Comparison of ENCODE assay signal across 23 cellular contexts in the genomic region with DNA sequence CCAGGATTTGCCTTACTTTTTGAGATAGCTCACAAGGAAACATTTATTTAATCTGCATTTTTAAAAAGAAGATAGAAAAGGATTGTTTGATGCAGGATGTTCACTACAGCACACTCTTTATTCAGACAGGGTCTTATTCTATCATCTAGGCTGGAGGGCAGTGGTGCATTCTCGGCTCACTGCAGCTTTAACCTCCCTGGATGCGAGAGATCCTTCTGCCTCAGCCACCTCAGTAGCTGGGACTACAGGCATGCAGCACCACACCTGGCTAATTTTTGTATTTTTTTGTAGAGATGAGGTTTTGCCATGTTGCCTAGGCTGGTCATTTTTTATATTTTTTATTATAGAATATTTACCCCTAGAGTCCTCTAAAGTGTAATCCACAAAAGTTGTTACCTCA.
DNase-seq lines count a peak whose midpoint lies in the region; ATAC-seq and TF ChIP-seq lines count a peak whose summit lies in the region.
"Had no signal": no experiment of that assay in that cellular context is flagged by ENCODE, and none has a peak within 500 bp of the region (broad histone marks: within the 10 kb centered on the region; RNA-seq: fewer than 3 reads in every experiment).

No MANE protein-coding gene starts in this region.

- peaks cover under 1% of the 10 kb centered on the region for H3K4me1 Mint-ChIP-seq in GM23338

- intact Hi-C loops in body of pancreas (cut with DNase I) = no loop called here
- intact Hi-C loops in PC-9 (cut with micrococcal nuclease; ENCODE audit: unreplicated experiment) = no loop called here

- ATAC-seq in GM23338 (peak; percentile 65), body of pancreas (no peak), GM21360 (IDR thresholded peaks at IDR 0.05; ENCODE audit: unreplicated experiment) (no peak)
- ATAC-seq: A549, GM12878 had no signal

- no peaks in the 10 kb centered on the region for H3K9me3 Mint-ChIP-seq in GM23338
- H3K9me3 Mint-ChIP-seq: CD4-positive, alpha-beta T cell; CD8-positive, alpha-beta memory T cell had no signal

- DNase-seq in GM23338 (ENCODE audit: low spot score) (no peak), SJSA1 (ENCODE audit: low read depth in 1 of 2, low spot score in 2 of 2) (no peak), left kidney (ENCODE audit: low read depth, low spot score) (peak; percentile 15), osteoblast (ENCODE audit: insufficient read length, low spot score, missing footprints) (no peak), body of pancreas (no peak), PC-9 (no peak)
- DNase-seq: 8988T; ACHN; AML-193; BE2C; CD4-positive, alpha-beta T cell; CD8-positive, alpha-beta memory T cell; DMS 273 treated with DMSO at 0.1 percent for 48 hours; DMS79; EL; GDM1; H7; HCEC 1CT had no signal

- H3K27ac Mint-ChIP-seq in GM23338 = no peak overlapping the region
- H3K27ac Mint-ChIP-seq: CD4-positive, alpha-beta T cell; CD8-positive, alpha-beta memory T cell had no signal

- CTCF ChIA-PET in PC-9 (lab: Charles Lee) = no interaction called here

- H3F3A ChIP-seq in GM23338 (replicated peaks; ENCODE audit: low read depth) (no peaks in the 10 kb centered on the region), PC-9 (ENCODE audit: insufficient read depth, low read depth) (no peaks in the 10 kb centered on the region)

- no peak overlapping the region for H3K4me3 Mint-ChIP-seq in GM23338
- H3K4me3 Mint-ChIP-seq: CD14-positive monocyte; CD4-positive, alpha-beta T cell; CD8-positive, alpha-beta memory T cell had no signal

- H3K9me2 ChIP-seq in GM23338 (ENCODE audit: insufficient read depth) = no peaks in the 10 kb centered on the region
- H3K9me2 ChIP-seq in PC-9 (ENCODE audit: insufficient read depth) = no peaks in the 10 kb centered on the region

- H3K4me1 ChIP-seq in GM23338 (ENCODE audit: insufficient read depth) = no peaks in the 10 kb centered on the region
- H3K4me1 ChIP-seq in SJSA1 (replicated peaks) = peaks cover 19% of the 10 kb centered on the region
- H3K4me1 ChIP-seq in osteoblast (ENCODE audit: insufficient read depth, low read length) = no peaks in the 10 kb centered on the region
- no peaks in the 10 kb centered on the region for H3K4me1 ChIP-seq in body of pancreas
- H3K4me1 ChIP-seq in PC-9 (replicated peaks; ENCODE audit: insufficient read depth) = no peaks in the 10 kb centered on the region
- H3K4me1 ChIP-seq: A549, BE2C had no signal

- WGBS in body of pancreas, 2 donors = 38 to 51% methylated on average over 2 of the region's 2 CpGs

- no peak overlapping the region for H3K4me3 ChIP-seq in GM23338
- H3K4me3 ChIP-seq in SJSA1 = no peak overlapping the region
- H3K4me3 ChIP-seq in osteoblast (ENCODE audit: insufficient read depth, low read length) = no peak overlapping the region
- H3K4me3 ChIP-seq in body of pancreas = no peak overlapping the region
- no peak overlapping the region for H3K4me3 ChIP-seq in PC-9
- H3K4me3 ChIP-seq: A549; BLaER1 treated with 17β-estradiol and CSF1 and Interleukin-3, amounts not matched to agents 10 nM and 100 nM; GM12878 had no signal

- H3K27me3 Mint-ChIP-seq in GM23338 (ENCODE audit: insufficient read depth, low read depth, poor library complexity) = no peaks in the 10 kb centered on the region
- H3K27me3 Mint-ChIP-seq: CD4-positive, alpha-beta T cell; CD8-positive, alpha-beta memory T cell had no signal

- no peaks in the 10 kb centered on the region for H3K36me3 Mint-ChIP-seq in GM23338 (ENCODE audit: low read depth)
- H3K36me3 Mint-ChIP-seq: CD8-positive, alpha-beta memory T cell had no signal

- TF ChIP-seq CTCF in GM23338 (conservative IDR thresholded peaks at IDR 0.05; ENCODE audit: low read depth in 2 of 2) (no peak), osteoblast (IDR thresholded peaks at IDR 0.05; ENCODE audit: extremely low read depth, low read depth, low read length) (no peak), body of pancreas (IDR thresholded peaks at IDR 0.05) (no peak), PC-9 (conservative IDR thresholded peaks at IDR 0.05) (no peak)

- POLR2A ChIA-PET in PC-9 (lab: Charles Lee; ENCODE audit: unreplicated experiment) = no interaction called here

- no peaks in the 10 kb centered on the region for H3K9me3 ChIP-seq in SJSA1 (replicated peaks)
- H3K9me3 ChIP-seq in osteoblast (ENCODE audit: low read depth, low read length) = no peaks in the 10 kb centered on the region
- H3K9me3 ChIP-seq in body of pancreas = no peaks in the 10 kb centered on the region
- no peaks in the 10 kb centered on the region for H3K9me3 ChIP-seq in PC-9 (ENCODE audit: insufficient read depth, low read depth)
- H3K9me3 ChIP-seq: A549; BE2C; BLaER1 treated with 17β-estradiol and CSF1 and Interleukin-3, amounts not matched to agents 10 nM and 100 nM had no signal

- H3K4me2 ChIP-seq in GM23338 (no peak overlapping the region), osteoblast (ENCODE audit: insufficient read depth, low read length) (no peak overlapping the region), PC-9 (no peak overlapping the region)
- H3K4me2 ChIP-seq: A549; BLaER1 treated with 17β-estradiol and CSF1 and Interleukin-3, amounts not matched to agents 10 nM and 100 nM had no signal

- H3K27me3 ChIP-seq in GM23338 (ENCODE audit: insufficient read depth) (no peaks in the 10 kb centered on the region), SJSA1 (replicated peaks) (no peaks in the 10 kb centered on the region), osteoblast (ENCODE audit: insufficient read depth, low read length) (no peaks in the 10 kb centered on the region), body of pancreas (no peaks in the 10 kb centered on the region), PC-9 (ENCODE audit: insufficient read depth, low read depth) (no peaks in the 10 kb centered on the region)
- H3K27me3 ChIP-seq: BE2C; BLaER1 treated with 17β-estradiol and CSF1 and Interleukin-3, amounts not matched to agents 10 nM and 100 nM had no signal

- H2AFZ ChIP-seq in GM23338 (no peak overlapping the region), osteoblast (ENCODE audit: low read length) (peak overlapping the region; percentile 31), PC-9 (no peak overlapping the region)

- H3K79me2 ChIP-seq in GM23338 (replicated peaks; ENCODE audit: insufficient read depth) (no peaks in the 10 kb centered on the region), osteoblast (ENCODE audit: insufficient read depth, low read length) (no peaks in the 10 kb centered on the region), PC-9 (ENCODE audit: low read depth) (no peaks in the 10 kb centered on the region)

- H3K36me3 ChIP-seq in GM23338 (ENCODE audit: insufficient read depth) (no peaks in the 10 kb centered on the region), SJSA1 (no peaks in the 10 kb centered on the region), osteoblast (ENCODE audit: insufficient read depth, low read length) (no peaks in the 10 kb centered on the region), body of pancreas (replicated peaks in 1 of 2; ENCODE audit: insufficient read depth in 1 of 2, low read depth in 2 of 2) (no peaks in the 10 kb centered on the region), PC-9 (ENCODE audit: low read depth) (no peaks in the 10 kb centered on the region)
- H3K36me3 ChIP-seq: BE2C had no signal

- no TSS peak for BruUV-seq in PC-9 (replicated peaks; lab: Mats Ljungman, UMichigan)

- no peaks in the 10 kb centered on the region for H4K20me1 ChIP-seq in GM23338 (replicated peaks; ENCODE audit: insufficient read depth)
- no peaks in the 10 kb centered on the region for H4K20me1 ChIP-seq in osteoblast (ENCODE audit: insufficient read depth, low read length)
- no peaks in the 10 kb centered on the region for H4K20me1 ChIP-seq in PC-9 (ENCODE audit: insufficient read depth)

- TF ChIP-seq POLR2A in body of pancreas (IDR thresholded peaks at IDR 0.05) = no peak

- H3K27ac ChIP-seq in GM23338 (ENCODE audit: low read depth) (no peak overlapping the region), SJSA1 (peak overlapping the region; percentile 54; the same call in 1 of the 2 replicates), osteoblast (ENCODE audit: low read depth, low read length) (no peak overlapping the region), body of pancreas (no peak overlapping the region), PC-9 (no peak overlapping the region)
- H3K27ac ChIP-seq: A549; BLaER1 treated with 17β-estradiol and CSF1 and Interleukin-3, amounts not matched to agents 10 nM and 100 nM had no signal

TF ChIP-seq in GM23338, 12 proteins besides CTCF, POLR2A, EP300 and RAD21 (continues in another document):
- TF ChIP-seq, protein P1, sequence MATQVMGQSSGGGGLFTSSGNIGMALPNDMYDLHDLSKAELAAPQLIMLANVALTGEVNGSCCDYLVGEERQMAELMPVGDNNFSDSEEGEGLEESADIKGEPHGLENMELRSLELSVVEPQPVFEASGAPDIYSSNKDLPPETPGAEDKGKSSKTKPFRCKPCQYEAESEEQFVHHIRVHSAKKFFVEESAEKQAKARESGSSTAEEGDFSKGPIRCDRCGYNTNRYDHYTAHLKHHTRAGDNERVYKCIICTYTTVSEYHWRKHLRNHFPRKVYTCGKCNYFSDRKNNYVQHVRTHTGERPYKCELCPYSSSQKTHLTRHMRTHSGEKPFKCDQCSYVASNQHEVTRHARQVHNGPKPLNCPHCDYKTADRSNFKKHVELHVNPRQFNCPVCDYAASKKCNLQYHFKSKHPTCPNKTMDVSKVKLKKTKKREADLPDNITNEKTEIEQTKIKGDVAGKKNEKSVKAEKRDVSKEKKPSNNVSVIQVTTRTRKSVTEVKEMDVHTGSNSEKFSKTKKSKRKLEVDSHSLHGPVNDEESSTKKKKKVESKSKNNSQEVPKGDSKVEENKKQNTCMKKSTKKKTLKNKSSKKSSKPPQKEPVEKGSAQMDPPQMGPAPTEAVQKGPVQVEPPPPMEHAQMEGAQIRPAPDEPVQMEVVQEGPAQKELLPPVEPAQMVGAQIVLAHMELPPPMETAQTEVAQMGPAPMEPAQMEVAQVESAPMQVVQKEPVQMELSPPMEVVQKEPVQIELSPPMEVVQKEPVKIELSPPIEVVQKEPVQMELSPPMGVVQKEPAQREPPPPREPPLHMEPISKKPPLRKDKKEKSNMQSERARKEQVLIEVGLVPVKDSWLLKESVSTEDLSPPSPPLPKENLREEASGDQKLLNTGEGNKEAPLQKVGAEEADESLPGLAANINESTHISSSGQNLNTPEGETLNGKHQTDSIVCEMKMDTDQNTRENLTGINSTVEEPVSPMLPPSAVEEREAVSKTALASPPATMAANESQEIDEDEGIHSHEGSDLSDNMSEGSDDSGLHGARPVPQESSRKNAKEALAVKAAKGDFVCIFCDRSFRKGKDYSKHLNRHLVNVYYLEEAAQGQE (IDR thresholded peaks at IDR 0.05; ENCODE audit: unreplicated experiment) = no peak
- no peak for TF ChIP-seq CREB1 (CRISPR knock-in tag; IDR thresholded peaks at IDR 0.05; ENCODE audit: low read depth)
- TF ChIP-seq STAT1 (IDR thresholded peaks at IDR 0.05; ENCODE audit: unreplicated experiment) = no peak
